8 cellular contexts compared by ENCODE assay signal in genomic region chr10:49941447-49942338, GRCh38. TPM values are rescaled to one million over a fixed set of nuclear protein-coding genes. Genes with fewer than 3 reads are reported as not detected.
DNase-seq lines count a peak whose midpoint lies in the region; ATAC-seq and TF ChIP-seq lines count a peak whose summit lies in the region.
"Not testable (repeated sequence)": the region's sequence is repeated elsewhere in the genome, so short reads cannot be mapped to it uniquely, and the experiment has no call there.

Gene PARG, minus strand, starts transcription at chr10:49942027. Its CDS starts 302 bp downstream, at chr10:49941725.
Gene TIMM23B, plus strand, starts transcription at chr10:49942053. Its CDS starts 142 bp downstream, at chr10:49942195.

- H3K9me3 ChIP-seq in transverse colon = not testable (repeated sequence)

- H3K36me3 Mint-ChIP-seq in progenitor cell of endocrine pancreas (ENCODE audit: insufficient read depth) = not testable (repeated sequence)

- DNase-seq in NCI-H146 (lab: John Stamatoyannopoulos, UW) (peak; percentile 75), amygdala (lab: John Stamatoyannopoulos, UW) (peak; percentile 8 to 89 (median 62)), left cardiac atrium (peak; percentile 85), progenitor cell of endocrine pancreas (ENCODE audit: low spot score, unreplicated experiment) (peak; percentile 72), transverse colon (peak; percentile 83)

- in situ Hi-C loops in transverse colon (cut with MboI; ENCODE audit: low pct_ligation_motif_present in 1 of 4, low pct_unique_long_range_greater_than_20kb in 1 of 4, low sequenced_read_pairs in 3 of 4) = not testable (repeated sequence)

- H3K27me3 ChIP-seq in transverse colon = not testable (repeated sequence)

- H3K36me3 ChIP-seq in transverse colon = not testable (repeated sequence)

- TF ChIP-seq EP300 in transverse colon (IDR thresholded peaks at IDR 0.05; ENCODE audit: low read depth) = not testable (repeated sequence)

- H3K4me1 ChIP-seq in transverse colon = peaks cover 10 to 20% (median 12%) of the 10 kb centered on the region in 4 donors

- H3K4me3 Mint-ChIP-seq in progenitor cell of endocrine pancreas (ENCODE audit: low read depth) = peak within 1 kb of the TSS; percentile 94

- TF ChIP-seq CTCF in progenitor cell of endocrine pancreas (IDR thresholded peaks at IDR 0.05; ENCODE audit: unreplicated experiment) = peak; percentile 32
- peak in 1 of 5 experiments; percentile 5 for TF ChIP-seq CTCF in transverse colon (IDR thresholded peaks at IDR 0.05)

- WGBS in transverse colon (ENCODE audit: low coverage in 1 of 2), 2 donors = 1% methylated on average over 64 of the region's 81 CpGs; no CpG with 5 or more reads in 1 of the 2 donors

- not testable (repeated sequence) for H3K9me3 Mint-ChIP-seq in progenitor cell of endocrine pancreas (ENCODE audit: low read depth)

- TF ChIP-seq POLR2A in GM15510 (IDR thresholded peaks at IDR 0.05; ENCODE audit: borderline replicate concordance, extremely low read depth, insufficient read length) (peak; percentile 38), transverse colon (IDR thresholded peaks at IDR 0.05) (peak; percentile 47)

- peaks cover 22% of the 10 kb centered on the region for H3K4me1 Mint-ChIP-seq in progenitor cell of endocrine pancreas (ENCODE audit: low read depth)

- intact Hi-C loops in T-helper 2 cell treated with Interferon-gamma antibody and Interleukin-4, amounts not matched to agents 100 ng/mL and 5 ng/mL, for 36 hours (cut with micrococcal nuclease); left cardiac atrium (cut with DNase I); transverse colon (cut with DNase I; ENCODE audit: low total_unique reads): not testable (repeated sequence)

- H3K27me3 Mint-ChIP-seq in progenitor cell of endocrine pancreas = not testable (repeated sequence)

- H3K27ac ChIP-seq in transverse colon = peak within 1 kb of the TSS; percentile 81 to 84 (median 82)

- ATAC-seq in HG02870 (IDR thresholded peaks at IDR 0.05; ENCODE audit: unreplicated experiment) (peak; percentile 61), left cardiac atrium (peak; percentile 98)

- H3K27ac Mint-ChIP-seq in progenitor cell of endocrine pancreas = peak within 1 kb of the TSS; percentile 98

- H3K4me3 ChIP-seq in transverse colon = peak within 1 kb of the TSS; percentile 42 to 91 (median 72)

RNA-seq across cellular contexts. Expression of gene PARG, which starts in this region (rescaled TPM):
- total RNA-seq in T-helper 2 cell treated with Interferon-gamma antibody and Interleukin-4, amounts not matched to agents 100 ng/mL and 5 ng/mL, for 36 hours = 28.6 and 30.1 TPM in 2 replicates
- 10 to 100 TPM; 20.7 to 26.0 TPM for total RNA-seq in left cardiac atrium
- total RNA-seq in progenitor cell of endocrine pancreas = 56.2 and 57.8 TPM in 2 replicates
- 10 to 100 TPM in 3 of 4 donors, 1 to 10 TPM in 1; 9.7 to 30.8 (median 24.7) TPM for total RNA-seq in transverse colon

RNA-seq across cellular contexts. Expression of gene TIMM23B, which starts in this region (rescaled TPM):
- 20.5 and 21.9 TPM in 2 replicates for total RNA-seq in T-helper 2 cell treated with Interferon-gamma antibody and Interleukin-4, amounts not matched to agents 100 ng/mL and 5 ng/mL, for 36 hours
- total RNA-seq in left cardiac atrium (10 to 100 TPM; 11.1 to 20.7 TPM), progenitor cell of endocrine pancreas (19.2 and 19.6 TPM in 2 replicates), transverse colon (10 to 100 TPM; 11.9 to 41.4 (median 24.0) TPM)

Comparison
In these comparisons a context has a peak if more than half of its experiments do, and no peak if none do; other contexts are left out.
1. Peak in every context shown above with its lines: DNase-seq, ATAC-seq, H3K4me3 ChIP-seq and H3K27ac ChIP-seq.